9 cellular contexts compared by ENCODE assay signal in the genomic region with DNA sequence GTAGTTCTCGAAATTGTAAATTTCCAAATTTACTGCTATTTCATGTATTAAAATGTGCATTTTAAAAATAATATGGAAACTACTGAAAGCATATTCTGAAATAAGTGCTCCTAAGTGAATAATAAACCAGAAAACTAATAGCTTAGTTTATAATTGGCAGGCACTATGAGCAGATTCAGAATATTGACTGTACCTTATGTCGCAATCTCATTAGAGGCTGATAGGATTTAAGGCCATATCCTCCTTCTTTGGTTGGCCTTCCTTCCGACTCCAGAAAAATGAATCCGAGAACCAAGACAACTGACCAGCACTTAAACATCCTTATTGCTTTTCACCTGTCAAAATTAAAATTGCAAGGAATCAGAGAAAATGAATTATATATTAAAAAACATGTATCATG. TPM values are rescaled to one million over a fixed set of nuclear protein-coding genes. Genes with fewer than 3 reads are reported as not detected.
"Had no signal": no experiment of that assay in that cellular context is flagged by ENCODE, and none has a peak within 500 bp of the region (broad histone marks: within the 10 kb centered on the region; RNA-seq: fewer than 3 reads in every experiment).

No MANE protein-coding gene starts in this region.

- H2AFZ ChIP-seq: GM23248 had no signal

- H3K9ac ChIP-seq: GM23248 had no signal

- ATAC-seq: K562 had no signal

- H3K4me3 ChIP-seq: GM23248, K562 had no signal

- DNase-seq: GM23248, GOT3, H9, HCEC 1CT, KG1 had no signal

- FAIRE-seq: H54, K562 had no signal

- H3K27ac ChIP-seq: GM23248, HL-60 had no signal

RNA-seq across cellular contexts. Expression of a gene that starts 52.7 kb away (rescaled TPM):
- total RNA-seq: GM23248, H9 had no signal
- polyA plus RNA-seq: GM23248, IgD-negative memory B cell had no signal
